Comparison of ENCODE assay signal across 3 cellular contexts in the genomic region with DNA sequence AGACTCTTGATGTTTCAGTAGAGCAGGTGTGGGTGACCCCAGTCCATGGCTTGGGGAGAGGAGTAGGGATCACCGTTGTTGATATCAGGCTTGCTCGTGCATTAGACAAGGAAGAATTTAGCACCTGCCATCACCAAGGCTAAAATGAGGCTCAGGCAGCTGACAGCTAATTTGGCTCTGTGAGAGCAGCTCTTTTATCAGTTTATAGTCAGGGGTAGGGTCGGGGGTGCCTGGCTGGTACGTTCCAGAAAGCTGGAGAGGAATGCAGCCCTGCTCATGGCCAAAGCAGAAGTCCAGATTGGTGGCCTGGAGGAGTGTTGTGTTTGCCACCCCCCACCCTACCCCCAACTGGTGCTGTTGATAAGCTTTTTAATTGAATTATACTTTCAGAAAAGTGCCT. TPM values are rescaled to one million over a fixed set of nuclear protein-coding genes. Genes with fewer than 3 reads are reported as not detected.
"Had no signal": no experiment of that assay in that cellular context is flagged by ENCODE, and none has a peak within 500 bp of the region (broad histone marks: within the 10 kb centered on the region; RNA-seq: fewer than 3 reads in every experiment).

No MANE protein-coding gene starts in this region.

RNA-seq across cellular contexts. Expression of gene ABCC6, which starts 17.4 kb away (rescaled TPM):
- total RNA-seq: MCF 10A, OCI-LY7, SJSA1 had no signal
